ENCODE assay signal across 8 cellular contexts in the genomic region with DNA sequence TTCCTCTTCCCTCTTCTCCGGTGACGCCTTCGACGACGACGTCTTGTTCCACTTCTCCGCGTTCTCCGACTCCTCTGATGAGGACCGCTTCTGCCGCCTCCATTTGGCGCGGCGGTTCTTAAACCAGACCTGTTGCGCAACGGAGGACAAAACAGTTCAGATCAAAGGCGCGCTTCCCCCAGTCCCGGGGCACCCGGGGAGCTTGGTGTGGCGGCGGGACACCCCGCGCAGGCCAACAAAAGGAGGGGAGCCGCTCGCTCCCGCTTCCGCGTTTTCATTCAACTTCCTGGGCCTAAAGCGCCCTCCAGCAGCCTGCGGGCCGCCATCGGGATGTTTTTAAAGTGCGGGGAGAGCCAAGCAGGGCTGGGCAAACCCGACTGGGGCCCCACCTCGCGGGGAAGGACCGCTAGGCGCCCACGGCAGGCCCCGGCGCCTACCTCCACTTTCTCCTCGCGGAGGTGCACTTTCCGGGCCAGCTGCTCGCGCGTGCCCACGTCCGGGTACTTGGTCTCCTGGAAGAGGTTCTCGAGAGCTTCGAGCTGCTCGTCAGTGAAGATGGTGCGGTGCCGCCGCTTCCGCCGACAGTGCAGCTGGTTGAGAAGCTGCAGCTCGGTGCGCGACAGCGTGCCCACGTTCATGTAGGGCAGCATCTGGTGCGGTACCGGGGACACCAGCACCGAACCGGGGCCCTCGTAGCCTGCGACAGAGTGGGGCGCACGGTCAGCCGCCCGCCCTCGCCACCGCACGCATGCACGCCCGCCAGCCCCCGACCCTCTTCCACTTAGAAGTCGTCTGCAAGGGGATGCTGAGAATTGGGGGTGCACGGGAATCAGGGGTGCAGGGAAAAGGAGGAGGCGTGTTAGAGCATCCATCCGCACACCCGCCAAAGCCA. TPM values are rescaled to one million over a fixed set of nuclear protein-coding genes. Genes with fewer than 3 reads are reported as not detected.
DNase-seq lines count a peak whose midpoint lies in the region; ATAC-seq and TF ChIP-seq lines count a peak whose summit lies in the region.

No MANE protein-coding gene starts in this region.

- H3K27ac ChIP-seq in ascending aorta (no peak overlapping the region), subcutaneous abdominal adipose tissue (ENCODE audit: low read depth, low read length) (no peak overlapping the region)

- peak; percentile 54 for DNase-seq in activated CD4-positive, alpha-beta T cell treated with anti-CD3 and anti-CD28 coated beads for 48 hours
- DNase-seq in activated CD4-positive, alpha-beta T cell treated with anti-CD3 and anti-CD28 coated beads, Interleukin-2, amount 50 U/mL, for 4 hours = no peak
- DNase-seq in ascending aorta (ENCODE audit: low spot score in 2 of 2) (no peak), left kidney (ENCODE audit: low read depth, low spot score) (peak; percentile 54), NCI-H2107 treated with DMSO at 0.1 percent for 48 hours (lab: John Stamatoyannopoulos, UW; ENCODE audit: unreplicated experiment) (no peak), HAP-1 (ENCODE audit: low spot score in 2 of 2) (no peak)

- no peaks in the 10 kb centered on the region for H3K9me3 ChIP-seq in ascending aorta
- H3K9me3 ChIP-seq in subcutaneous abdominal adipose tissue (ENCODE audit: control insufficient read depth in 5 of 5, low read length in 5 of 5) = no peaks in the 10 kb centered on the region
- no peaks in the 10 kb centered on the region for H3K9me3 ChIP-seq in HAP-1

- H3K36me3 ChIP-seq in ascending aorta = no peaks in the 10 kb centered on the region
- H3K36me3 ChIP-seq in subcutaneous abdominal adipose tissue (ENCODE audit: control insufficient read depth in 5 of 5, insufficient read depth in 5 of 5, low read length in 5 of 5) = no peaks in the 10 kb centered on the region
- H3K36me3 ChIP-seq in HAP-1 (replicated peaks) = no peaks in the 10 kb centered on the region

- intact Hi-C loops in ascending aorta (cut with DNase I) = no loop called here

- no peak for TF ChIP-seq CTCF in ascending aorta (IDR thresholded peaks at IDR 0.05)

- no peak for ATAC-seq in HG02840 (IDR thresholded peaks at IDR 0.05; ENCODE audit: low FRiP score, unreplicated experiment)

- H3K4me1 ChIP-seq in ascending aorta = peaks cover 0 to 4% of the 10 kb centered on the region in 2 donors
- H3K4me1 ChIP-seq in subcutaneous abdominal adipose tissue (ENCODE audit: control insufficient read depth in 5 of 5, insufficient read depth in 5 of 5, low read length in 5 of 5) = peaks cover 0 to 29% (median 27%) of the 10 kb centered on the region in 5 donors
- H3K4me1 ChIP-seq in HAP-1 = no peaks in the 10 kb centered on the region; the same call in 1 of the 2 replicates

- peaks cover 26% of the 10 kb centered on the region for H3K27me3 ChIP-seq in ascending aorta
- peaks cover 3 to 49% (median 33%) of the 10 kb centered on the region in 5 donors for H3K27me3 ChIP-seq in subcutaneous abdominal adipose tissue (ENCODE audit: control insufficient read depth in 5 of 5, insufficient read depth in 4 of 5, low read length in 5 of 5)
- H3K27me3 ChIP-seq in HAP-1 (ENCODE audit: low read depth) = peaks cover 79% of the 10 kb centered on the region

- peak overlapping the region in 2 of 5 donors; percentile 23 to 59 for H3K9ac ChIP-seq in subcutaneous abdominal adipose tissue (ENCODE audit: low read length in 5 of 5)

- peak overlapping the region; percentile 54 to 83 for H3K4me3 ChIP-seq in ascending aorta
- H3K4me3 ChIP-seq in subcutaneous abdominal adipose tissue (ENCODE audit: low read depth in 1 of 5, low read length in 5 of 5) = peak overlapping the region; percentile 67 to 81 (median 78)
- H3K4me3 ChIP-seq in HAP-1 = no peak overlapping the region

- in situ Hi-C loops in HAP-1 (cut with MboI; ENCODE audit: low sequenced_read_pairs) = no loop called here

RNA-seq across cellular contexts. Expression of a gene that starts 1.1 kb away (rescaled TPM):
- total RNA-seq in ascending aorta = not detected

Comparison
In these comparisons a context has a peak if more than half of its experiments do, and no peak if none do; other contexts are left out.
1. DNase-seq: peak in activated CD4-positive, alpha-beta T cell treated with anti-CD3 and anti-CD28 coated beads for 48 hours (single experiment) and left kidney (single experiment); none in activated CD4-positive, alpha-beta T cell treated with anti-CD3 and anti-CD28 coated beads, Interleukin-2, amount 50 U/mL, for 4 hours (0 of 2), ascending aorta (0 of 2), NCI-H2107 treated with DMSO at 0.1 percent for 48 hours (single experiment) and HAP-1 (0 of 2).